1 cellular context compared by ENCODE assay signal in genomic region chr17:82065638-82066303, GRCh38.
TF ChIP-seq lines count a peak whose summit lies in the region.

Gene DUS1L, minus strand, starts transcription at chr17:82065804. Its CDS starts 745 bp downstream, at chr17:82065059.

TF ChIP-seq in K562, 482 proteins besides CTCF, POLR2A, EP300 and RAD21 (continued from another document and continues in another):
- TF ChIP-seq, protein P1, sequence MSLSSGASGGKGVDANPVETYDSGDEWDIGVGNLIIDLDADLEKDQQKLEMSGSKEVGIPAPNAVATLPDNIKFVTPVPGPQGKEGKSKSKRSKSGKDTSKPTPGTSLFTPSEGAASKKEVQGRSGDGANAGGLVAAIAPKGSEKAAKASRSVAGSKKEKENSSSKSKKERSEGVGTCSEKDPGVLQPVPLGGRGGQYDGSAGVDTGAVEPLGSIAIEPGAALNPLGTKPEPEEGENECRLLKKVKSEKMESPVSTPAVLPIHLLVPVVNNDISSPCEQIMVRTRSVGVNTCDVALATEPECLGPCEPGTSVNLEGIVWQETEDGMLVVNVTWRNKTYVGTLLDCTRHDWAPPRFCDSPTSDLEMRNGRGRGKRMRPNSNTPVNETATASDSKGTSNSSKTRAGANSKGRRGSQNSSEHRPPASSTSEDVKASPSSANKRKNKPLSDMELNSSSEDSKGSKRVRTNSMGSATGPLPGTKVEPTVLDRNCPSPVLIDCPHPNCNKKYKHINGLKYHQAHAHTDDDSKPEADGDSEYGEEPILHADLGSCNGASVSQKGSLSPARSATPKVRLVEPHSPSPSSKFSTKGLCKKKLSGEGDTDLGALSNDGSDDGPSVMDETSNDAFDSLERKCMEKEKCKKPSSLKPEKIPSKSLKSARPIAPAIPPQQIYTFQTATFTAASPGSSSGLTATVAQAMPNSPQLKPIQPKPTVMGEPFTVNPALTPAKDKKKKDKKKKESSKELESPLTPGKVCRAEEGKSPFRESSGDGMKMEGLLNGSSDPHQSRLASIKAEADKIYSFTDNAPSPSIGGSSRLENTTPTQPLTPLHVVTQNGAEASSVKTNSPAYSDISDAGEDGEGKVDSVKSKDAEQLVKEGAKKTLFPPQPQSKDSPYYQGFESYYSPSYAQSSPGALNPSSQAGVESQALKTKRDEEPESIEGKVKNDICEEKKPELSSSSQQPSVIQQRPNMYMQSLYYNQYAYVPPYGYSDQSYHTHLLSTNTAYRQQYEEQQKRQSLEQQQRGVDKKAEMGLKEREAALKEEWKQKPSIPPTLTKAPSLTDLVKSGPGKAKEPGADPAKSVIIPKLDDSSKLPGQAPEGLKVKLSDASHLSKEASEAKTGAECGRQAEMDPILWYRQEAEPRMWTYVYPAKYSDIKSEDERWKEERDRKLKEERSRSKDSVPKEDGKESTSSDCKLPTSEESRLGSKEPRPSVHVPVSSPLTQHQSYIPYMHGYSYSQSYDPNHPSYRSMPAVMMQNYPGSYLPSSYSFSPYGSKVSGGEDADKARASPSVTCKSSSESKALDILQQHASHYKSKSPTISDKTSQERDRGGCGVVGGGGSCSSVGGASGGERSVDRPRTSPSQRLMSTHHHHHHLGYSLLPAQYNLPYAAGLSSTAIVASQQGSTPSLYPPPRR (CRISPR knock-in tag; IDR thresholded peaks at IDR 0.05; ENCODE audit: borderline replicate concordance): no peak
- TF ChIP-seq TFAP4 (CRISPR knock-in tag; IDR thresholded peaks at IDR 0.05; ENCODE audit: borderline replicate concordance) (peak; percentile 55; the same call in 1 of the 2 replicates), ZNF121 (CRISPR knock-in tag; conservative IDR thresholded peaks at IDR 0.05) (no peak), MYBL2 (IDR thresholded peaks at IDR 0.05; ENCODE audit: low read depth) (no peak), MYBL2 (CRISPR knock-in tag; IDR thresholded peaks at IDR 0.05; ENCODE audit: borderline replicate concordance) (no peak), CEBPB (tag; IDR thresholded peaks at IDR 0.05) (no peak), ZNF133 (CRISPR knock-in tag; IDR thresholded peaks at IDR 0.05) (peak; percentile 10; the same call in 1 of the 2 replicates), RAD51 (IDR thresholded peaks at IDR 0.05; ENCODE audit: borderline replicate concordance, low read depth) (no peak), OTX1 (CRISPR knock-in tag; IDR thresholded peaks at IDR 0.05) (no peak), ATF4 (CRISPR knock-in tag; IDR thresholded peaks at IDR 0.05) (0 out of 2 replicates have a peak, but pooled peaks have one; percentile 51), FIP1L1 (IDR thresholded peaks at IDR 0.05; ENCODE audit: low read depth, low read length, poor library complexity, severe bottlenecking) (peak; percentile 94), TRIM28 (IDR thresholded peaks at IDR 0.05) (no peak; the same call in 1 of the 2 replicates), DPF2 (IDR thresholded peaks at IDR 0.05) (no peak), PHF8 (IDR thresholded peaks at IDR 0.05; ENCODE audit: borderline replicate concordance, low read length) (peak; percentile 81; the same call in 1 of the 2 replicates), MNT (conservative IDR thresholded peaks at IDR 0.05) (peak in 1 of 2 experiments; percentile 54; a peak in 2 of 4 replicates), CREB1 (IDR thresholded peaks at IDR 0.05) (peak; percentile 45; the same call in 1 of the 2 replicates), CREB1 (CRISPR knock-in tag; IDR thresholded peaks at IDR 0.05) (peak; percentile 75), SRSF7 (optimal IDR thresholded peaks at IDR 0.05; ENCODE audit: low read depth, low read length) (no peak), NCOA2 (IDR thresholded peaks at IDR 0.05; ENCODE audit: partially characterized antibody in 2 of 2) (no peak), ZNF551 (CRISPR knock-in tag; IDR thresholded peaks at IDR 0.05) (no peak), ZNF347 (CRISPR knock-in tag; IDR thresholded peaks at IDR 0.05; ENCODE audit: low read depth) (no peak), GTF2E2 (tag; IDR thresholded peaks at IDR 0.05) (no peak), CTBP1 (IDR thresholded peaks at IDR 0.05; ENCODE audit: borderline replicate concordance) (peak; percentile 91), ZNF57 (CRISPR knock-in tag; IDR thresholded peaks at IDR 0.05) (0 out of 2 replicates have a peak, but pooled peaks have one; percentile 31), BCL6 (CRISPR knock-in tag; IDR thresholded peaks at IDR 0.05) (peak; percentile 54; the same call in 1 of the 2 replicates), PHB (CRISPR knock-in tag; IDR thresholded peaks at IDR 0.05) (peak; percentile 66; the same call in 1 of the 2 replicates), MECOM (CRISPR knock-in tag; IDR thresholded peaks at IDR 0.05) (no peak), KHSRP (IDR thresholded peaks at IDR 0.05) (no peak), SRF (CRISPR knock-in tag; IDR thresholded peaks at IDR 0.05) (0 out of 4 replicates have a peak, but pooled peaks of 1 of the 2 experiments have one; percentile 35), FOXJ2 (tag; IDR thresholded peaks at IDR 0.05) (no peak), MBD1 (CRISPR knock-in tag; IDR thresholded peaks at IDR 0.05) (no peak), ZFP30 (CRISPR knock-in tag; IDR thresholded peaks at IDR 0.05; ENCODE audit: borderline replicate concordance) (no peak), ZKSCAN3 (CRISPR knock-in tag; IDR thresholded peaks at IDR 0.05) (no peak)
- TF ChIP-seq, protein P2, sequence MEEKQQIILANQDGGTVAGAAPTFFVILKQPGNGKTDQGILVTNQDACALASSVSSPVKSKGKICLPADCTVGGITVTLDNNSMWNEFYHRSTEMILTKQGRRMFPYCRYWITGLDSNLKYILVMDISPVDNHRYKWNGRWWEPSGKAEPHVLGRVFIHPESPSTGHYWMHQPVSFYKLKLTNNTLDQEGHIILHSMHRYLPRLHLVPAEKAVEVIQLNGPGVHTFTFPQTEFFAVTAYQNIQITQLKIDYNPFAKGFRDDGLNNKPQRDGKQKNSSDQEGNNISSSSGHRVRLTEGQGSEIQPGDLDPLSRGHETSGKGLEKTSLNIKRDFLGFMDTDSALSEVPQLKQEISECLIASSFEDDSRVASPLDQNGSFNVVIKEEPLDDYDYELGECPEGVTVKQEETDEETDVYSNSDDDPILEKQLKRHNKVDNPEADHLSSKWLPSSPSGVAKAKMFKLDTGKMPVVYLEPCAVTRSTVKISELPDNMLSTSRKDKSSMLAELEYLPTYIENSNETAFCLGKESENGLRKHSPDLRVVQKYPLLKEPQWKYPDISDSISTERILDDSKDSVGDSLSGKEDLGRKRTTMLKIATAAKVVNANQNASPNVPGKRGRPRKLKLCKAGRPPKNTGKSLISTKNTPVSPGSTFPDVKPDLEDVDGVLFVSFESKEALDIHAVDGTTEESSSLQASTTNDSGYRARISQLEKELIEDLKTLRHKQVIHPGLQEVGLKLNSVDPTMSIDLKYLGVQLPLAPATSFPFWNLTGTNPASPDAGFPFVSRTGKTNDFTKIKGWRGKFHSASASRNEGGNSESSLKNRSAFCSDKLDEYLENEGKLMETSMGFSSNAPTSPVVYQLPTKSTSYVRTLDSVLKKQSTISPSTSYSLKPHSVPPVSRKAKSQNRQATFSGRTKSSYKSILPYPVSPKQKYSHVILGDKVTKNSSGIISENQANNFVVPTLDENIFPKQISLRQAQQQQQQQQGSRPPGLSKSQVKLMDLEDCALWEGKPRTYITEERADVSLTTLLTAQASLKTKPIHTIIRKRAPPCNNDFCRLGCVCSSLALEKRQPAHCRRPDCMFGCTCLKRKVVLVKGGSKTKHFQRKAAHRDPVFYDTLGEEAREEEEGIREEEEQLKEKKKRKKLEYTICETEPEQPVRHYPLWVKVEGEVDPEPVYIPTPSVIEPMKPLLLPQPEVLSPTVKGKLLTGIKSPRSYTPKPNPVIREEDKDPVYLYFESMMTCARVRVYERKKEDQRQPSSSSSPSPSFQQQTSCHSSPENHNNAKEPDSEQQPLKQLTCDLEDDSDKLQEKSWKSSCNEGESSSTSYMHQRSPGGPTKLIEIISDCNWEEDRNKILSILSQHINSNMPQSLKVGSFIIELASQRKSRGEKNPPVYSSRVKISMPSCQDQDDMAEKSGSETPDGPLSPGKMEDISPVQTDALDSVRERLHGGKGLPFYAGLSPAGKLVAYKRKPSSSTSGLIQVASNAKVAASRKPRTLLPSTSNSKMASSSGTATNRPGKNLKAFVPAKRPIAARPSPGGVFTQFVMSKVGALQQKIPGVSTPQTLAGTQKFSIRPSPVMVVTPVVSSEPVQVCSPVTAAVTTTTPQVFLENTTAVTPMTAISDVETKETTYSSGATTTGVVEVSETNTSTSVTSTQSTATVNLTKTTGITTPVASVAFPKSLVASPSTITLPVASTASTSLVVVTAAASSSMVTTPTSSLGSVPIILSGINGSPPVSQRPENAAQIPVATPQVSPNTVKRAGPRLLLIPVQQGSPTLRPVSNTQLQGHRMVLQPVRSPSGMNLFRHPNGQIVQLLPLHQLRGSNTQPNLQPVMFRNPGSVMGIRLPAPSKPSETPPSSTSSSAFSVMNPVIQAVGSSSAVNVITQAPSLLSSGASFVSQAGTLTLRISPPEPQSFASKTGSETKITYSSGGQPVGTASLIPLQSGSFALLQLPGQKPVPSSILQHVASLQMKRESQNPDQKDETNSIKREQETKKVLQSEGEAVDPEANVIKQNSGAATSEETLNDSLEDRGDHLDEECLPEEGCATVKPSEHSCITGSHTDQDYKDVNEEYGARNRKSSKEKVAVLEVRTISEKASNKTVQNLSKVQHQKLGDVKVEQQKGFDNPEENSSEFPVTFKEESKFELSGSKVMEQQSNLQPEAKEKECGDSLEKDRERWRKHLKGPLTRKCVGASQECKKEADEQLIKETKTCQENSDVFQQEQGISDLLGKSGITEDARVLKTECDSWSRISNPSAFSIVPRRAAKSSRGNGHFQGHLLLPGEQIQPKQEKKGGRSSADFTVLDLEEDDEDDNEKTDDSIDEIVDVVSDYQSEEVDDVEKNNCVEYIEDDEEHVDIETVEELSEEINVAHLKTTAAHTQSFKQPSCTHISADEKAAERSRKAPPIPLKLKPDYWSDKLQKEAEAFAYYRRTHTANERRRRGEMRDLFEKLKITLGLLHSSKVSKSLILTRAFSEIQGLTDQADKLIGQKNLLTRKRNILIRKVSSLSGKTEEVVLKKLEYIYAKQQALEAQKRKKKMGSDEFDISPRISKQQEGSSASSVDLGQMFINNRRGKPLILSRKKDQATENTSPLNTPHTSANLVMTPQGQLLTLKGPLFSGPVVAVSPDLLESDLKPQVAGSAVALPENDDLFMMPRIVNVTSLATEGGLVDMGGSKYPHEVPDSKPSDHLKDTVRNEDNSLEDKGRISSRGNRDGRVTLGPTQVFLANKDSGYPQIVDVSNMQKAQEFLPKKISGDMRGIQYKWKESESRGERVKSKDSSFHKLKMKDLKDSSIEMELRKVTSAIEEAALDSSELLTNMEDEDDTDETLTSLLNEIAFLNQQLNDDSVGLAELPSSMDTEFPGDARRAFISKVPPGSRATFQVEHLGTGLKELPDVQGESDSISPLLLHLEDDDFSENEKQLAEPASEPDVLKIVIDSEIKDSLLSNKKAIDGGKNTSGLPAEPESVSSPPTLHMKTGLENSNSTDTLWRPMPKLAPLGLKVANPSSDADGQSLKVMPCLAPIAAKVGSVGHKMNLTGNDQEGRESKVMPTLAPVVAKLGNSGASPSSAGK (IDR thresholded peaks at IDR 0.05): no peak
- TF ChIP-seq, protein P3, sequence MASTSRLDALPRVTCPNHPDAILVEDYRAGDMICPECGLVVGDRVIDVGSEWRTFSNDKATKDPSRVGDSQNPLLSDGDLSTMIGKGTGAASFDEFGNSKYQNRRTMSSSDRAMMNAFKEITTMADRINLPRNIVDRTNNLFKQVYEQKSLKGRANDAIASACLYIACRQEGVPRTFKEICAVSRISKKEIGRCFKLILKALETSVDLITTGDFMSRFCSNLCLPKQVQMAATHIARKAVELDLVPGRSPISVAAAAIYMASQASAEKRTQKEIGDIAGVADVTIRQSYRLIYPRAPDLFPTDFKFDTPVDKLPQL (IDR thresholded peaks at IDR 0.05; ENCODE audit: extremely low read depth, insufficient read length): no peak
- TF ChIP-seq, protein P4, sequence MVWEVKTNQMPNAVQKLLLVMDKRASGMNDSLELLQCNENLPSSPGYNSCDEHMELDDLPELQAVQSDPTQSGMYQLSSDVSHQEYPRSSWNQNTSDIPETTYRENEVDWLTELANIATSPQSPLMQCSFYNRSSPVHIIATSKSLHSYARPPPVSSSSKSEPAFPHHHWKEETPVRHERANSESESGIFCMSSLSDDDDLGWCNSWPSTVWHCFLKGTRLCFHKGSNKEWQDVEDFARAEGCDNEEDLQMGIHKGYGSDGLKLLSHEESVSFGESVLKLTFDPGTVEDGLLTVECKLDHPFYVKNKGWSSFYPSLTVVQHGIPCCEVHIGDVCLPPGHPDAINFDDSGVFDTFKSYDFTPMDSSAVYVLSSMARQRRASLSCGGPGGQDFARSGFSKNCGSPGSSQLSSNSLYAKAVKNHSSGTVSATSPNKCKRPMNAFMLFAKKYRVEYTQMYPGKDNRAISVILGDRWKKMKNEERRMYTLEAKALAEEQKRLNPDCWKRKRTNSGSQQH (CRISPR knock-in tag; IDR thresholded peaks at IDR 0.05): no peak
